Comparison of ENCODE assay signal across 21 cellular contexts in genomic region chr18:10285283-10285640, GRCh38.
DNase-seq lines count a peak whose midpoint lies in the region; ATAC-seq and TF ChIP-seq lines count a peak whose summit lies in the region.
"Had no signal": no experiment of that assay in that cellular context is flagged by ENCODE, and none has a peak within 500 bp of the region (broad histone marks: within the 10 kb centered on the region; RNA-seq: fewer than 3 reads in every experiment).

No MANE protein-coding gene starts in this region.

- H3K4me3 ChIP-seq in A673 (ENCODE audit: low read depth, low read length, poor library complexity, severe bottlenecking) (no peak overlapping the region), NB4 (ENCODE audit: low read depth, low read length) (no peak overlapping the region)
- H3K4me3 ChIP-seq: Peyer's patch had no signal

- peaks cover 12% of the 10 kb centered on the region for H3K9me3 ChIP-seq in A673 (ENCODE audit: low read depth, low read length, poor library complexity, severe bottlenecking)
- H3K9me3 ChIP-seq: Peyer's patch had no signal

- H3K27ac ChIP-seq in A673 (ENCODE audit: low read depth, low read length, poor library complexity, severe bottlenecking), result peak overlapping the region; percentile 87

- POLR2A ChIA-PET in A673 (lab: Charles Lee; ENCODE audit: low non-redundant PET), result no interaction called here

- TF ChIP-seq CTCF in A673 (conservative IDR thresholded peaks at IDR 0.05; ENCODE audit: low read depth, low read length) (no peak), NB4 (IDR thresholded peaks at IDR 0.05; ENCODE audit: low read depth, low read length) (no peak), osteocyte (IDR thresholded peaks at IDR 0.05) (no peak)

- peak; percentile 62 for ATAC-seq in GM19351 (IDR thresholded peaks at IDR 0.05; ENCODE audit: unreplicated experiment)

- no TSS peak for BruUV-seq in A673 (replicated peaks; lab: Mats Ljungman, UMichigan)

- intact Hi-C loops in A673 (cut with micrococcal nuclease; ENCODE audit: unreplicated experiment), result no loop called here
- intact Hi-C loops in dendritic cell treated with granulocyte-macrophage colony-stimulating factor and Interleukin-4, amounts not matched to agents 40 ng/mL and 50 ng/mL, for 4 days (cut with micrococcal nuclease), result loop anchor here (5.0 kb wide), 1 partner anchor 192 kb away; no protein-coding TSS in a partner anchor

- H3K4me1 Mint-ChIP-seq in dendritic cell treated with granulocyte-macrophage colony-stimulating factor and Interleukin-4, amounts not matched to agents 40 ng/mL and 50 ng/mL, for 4 days (ENCODE audit: low read depth), result peaks cover 80% of the 10 kb centered on the region
- peaks cover 2% of the 10 kb centered on the region for H3K4me1 Mint-ChIP-seq in osteocyte (ENCODE audit: unreplicated experiment)
- H3K4me1 Mint-ChIP-seq: activated naive CD8-positive, alpha-beta T cell treated with anti-CD3 and anti-CD28 coated beads, Interleukin-2, amount 10 ng/mL, durations not matched to agents 7 days and 5 days had no signal

- no peaks in the 10 kb centered on the region for H3K27me3 ChIP-seq in A673 (replicated peaks; ENCODE audit: insufficient read depth, low read depth, low read length, poor library complexity)
- H3K27me3 ChIP-seq: Peyer's patch had no signal

- H3K36me3 ChIP-seq in A673 (ENCODE audit: insufficient read depth, low read length, poor library complexity, severe bottlenecking), result no peaks in the 10 kb centered on the region
- H3K36me3 ChIP-seq: Peyer's patch had no signal

- peaks cover 42% of the 10 kb centered on the region for H3K4me1 ChIP-seq in A673 (ENCODE audit: insufficient read depth, low read length, poor library complexity, severe bottlenecking)

- H3K27ac Mint-ChIP-seq in dendritic cell treated with granulocyte-macrophage colony-stimulating factor and Interleukin-4, amounts not matched to agents 40 ng/mL and 50 ng/mL, for 4 days, result peak overlapping the region; percentile 85
- H3K27ac Mint-ChIP-seq in osteocyte (ENCODE audit: unreplicated experiment), result no peak overlapping the region
- H3K27ac Mint-ChIP-seq: activated naive CD8-positive, alpha-beta T cell treated with anti-CD3 and anti-CD28 coated beads, Interleukin-2, amount 10 ng/mL, durations not matched to agents 7 days and 5 days; endodermal cell; T-helper 1 cell treated with Interleukin-12 subunit alpha and Interleukin-12 subunit beta and Interleukin-4 antibody, amounts not matched to agents 30 μg/mL and 1 μg/mL, for 36 hours had no signal

- CTCF ChIA-PET in A673 (lab: Charles Lee), result no interaction called here

- H3K27me3 Mint-ChIP-seq in dendritic cell treated with granulocyte-macrophage colony-stimulating factor and Interleukin-4, amounts not matched to agents 40 ng/mL and 50 ng/mL, for 4 days, result no peaks in the 10 kb centered on the region
- H3K27me3 Mint-ChIP-seq in osteocyte (ENCODE audit: unreplicated experiment), result peaks cover 23% of the 10 kb centered on the region
- H3K27me3 Mint-ChIP-seq: activated naive CD8-positive, alpha-beta T cell treated with anti-CD3 and anti-CD28 coated beads, Interleukin-2, amount 10 ng/mL, durations not matched to agents 7 days and 5 days had no signal

- peak; percentile 90 for DNase-seq in A673 (ENCODE audit: low spot score)
- peak; percentile 81 for DNase-seq in NB4 (ENCODE audit: low read depth)
- DNase-seq in osteocyte (ENCODE audit: extremely low spot score, unreplicated experiment), result no peak
- DNase-seq in COLO668 (lab: John Stamatoyannopoulos, UW; ENCODE audit: unreplicated experiment), result no peak
- no peak for DNase-seq in cortex of kidney (lab: John Stamatoyannopoulos, UW)
- DNase-seq in activated CD4-positive, alpha-beta T cell treated with anti-CD3 and anti-CD28 coated beads, Interleukin-2, amount 50 U/mL, for 48 hours, result no peak
- DNase-seq: activated CD4-positive, alpha-beta T cell treated with anti-CD3 and anti-CD28 coated beads for 48 hours; activated naive CD8-positive, alpha-beta T cell treated with anti-CD3 and anti-CD28 coated beads, Interleukin-2, amount 10 ng/mL, durations not matched to agents 7 days and 5 days; activated T-cell treated with anti-CD3 and anti-CD28 coated beads, Interleukin-2, amount 50 U/mL, for 1 hour; endodermal cell; foreskin melanocyte; H7; mammary epithelial cell; NCI-H2029; NCI-H510A treated with DMSO at 0.1 percent for 48 hours; Peyer's patch; retina; substantia nigra had no signal

- TF ChIP-seq POLR2A in NB4 (IDR thresholded peaks at IDR 0.05; ENCODE audit: extremely low read depth, insufficient read length), result no peak

- no peak overlapping the region for H3K4me3 Mint-ChIP-seq in dendritic cell treated with granulocyte-macrophage colony-stimulating factor and Interleukin-4, amounts not matched to agents 40 ng/mL and 50 ng/mL, for 4 days
- H3K4me3 Mint-ChIP-seq in osteocyte (ENCODE audit: unreplicated experiment), result no peak overlapping the region
- H3K4me3 Mint-ChIP-seq: activated naive CD8-positive, alpha-beta T cell treated with anti-CD3 and anti-CD28 coated beads, Interleukin-2, amount 10 ng/mL, durations not matched to agents 7 days and 5 days; endodermal cell; T-helper 1 cell treated with Interleukin-12 subunit alpha and Interleukin-12 subunit beta and Interleukin-4 antibody, amounts not matched to agents 30 μg/mL and 1 μg/mL, for 36 hours had no signal

- peaks cover 11% of the 10 kb centered on the region for H3K36me3 Mint-ChIP-seq in dendritic cell treated with granulocyte-macrophage colony-stimulating factor and Interleukin-4, amounts not matched to agents 40 ng/mL and 50 ng/mL, for 4 days (ENCODE audit: low read depth)
- no peaks in the 10 kb centered on the region for H3K36me3 Mint-ChIP-seq in osteocyte (ENCODE audit: unreplicated experiment)
- H3K36me3 Mint-ChIP-seq: activated naive CD8-positive, alpha-beta T cell treated with anti-CD3 and anti-CD28 coated beads, Interleukin-2, amount 10 ng/mL, durations not matched to agents 7 days and 5 days had no signal

- H3K9me3 Mint-ChIP-seq in dendritic cell treated with granulocyte-macrophage colony-stimulating factor and Interleukin-4, amounts not matched to agents 40 ng/mL and 50 ng/mL, for 4 days, result peaks cover 16% of the 10 kb centered on the region
- peaks cover 9% of the 10 kb centered on the region for H3K9me3 Mint-ChIP-seq in osteocyte (ENCODE audit: unreplicated experiment)

Comparison
In these comparisons a context has a peak if more than half of its experiments do, and no peak if none do; other contexts are left out.
1. DNase-seq: peak in A673 (single experiment) and NB4 (single experiment); none in osteocyte (single experiment), COLO668 (single experiment), cortex of kidney (single experiment) and activated CD4-positive, alpha-beta T cell treated with anti-CD3 and anti-CD28 coated beads, Interleukin-2, amount 50 U/mL, for 48 hours (0 of 2).